In genomic region chr1:86825294-86825693, GRCh38 we compare ENCODE assay signal across 21 cellular contexts.
A peak's percentile ranks its signal among the peaks of the same experiment; 100 is the strongest.
DNase-seq lines count a peak whose midpoint lies in the region; ATAC-seq and TF ChIP-seq lines count a peak whose summit lies in the region.
"Had no signal": no experiment of that assay in that cellular context is flagged by ENCODE, and none has a peak within 500 bp of the region (broad histone marks: within the 10 kb centered on the region; RNA-seq: fewer than 3 reads in every experiment).

No MANE protein-coding gene starts in this region.

- CTCF ChIA-PET in activated naive CD4-positive, alpha-beta T cell treated with anti-CD3 and anti-CD28 coated beads, Interleukin-2, amount 10 ng/mL, durations not matched to agents 7 days and 5 days (lab: Charles Lee), result interaction anchor here (0.9 to 1.0 kb wide), 2 partner anchors 9 to 260 kb away, joined by 3 read pairs; no protein-coding TSS in a partner anchor

- H3K4me3 Mint-ChIP-seq in activated CD4-positive, alpha-beta T cell treated with anti-CD3 and anti-CD28 coated beads, Interleukin-2, amount 10 ng/mL, durations not matched to agents 24 days and 14 days, result no peak overlapping the region
- no peak overlapping the region for H3K4me3 Mint-ChIP-seq in activated naive CD4-positive, alpha-beta T cell treated with anti-CD3 and anti-CD28 coated beads, Interleukin-2, amount 10 ng/mL, durations not matched to agents 7 days and 5 days
- H3K4me3 Mint-ChIP-seq: activated naive CD8-positive, alpha-beta T cell; activated T-cell treated with anti-CD3 and anti-CD28 coated beads, Interleukin-2, amount 50 U/mL, for 24 hours; CD4-positive, alpha-beta memory T cell; central memory CD8-positive, alpha-beta T cell; naive thymus-derived CD4-positive, alpha-beta T cell; type B pancreatic cell had no signal

- TF ChIP-seq CTCF in upper lobe of right lung (IDR thresholded peaks at IDR 0.05), result no peak

- no peak overlapping the region for H3K27ac Mint-ChIP-seq in activated CD4-positive, alpha-beta T cell treated with anti-CD3 and anti-CD28 coated beads, Interleukin-2, amount 10 ng/mL, durations not matched to agents 24 days and 14 days
- H3K27ac Mint-ChIP-seq in activated naive CD4-positive, alpha-beta T cell treated with anti-CD3 and anti-CD28 coated beads, Interleukin-2, amount 10 ng/mL, durations not matched to agents 7 days and 5 days, result no peak overlapping the region
- H3K27ac Mint-ChIP-seq: activated naive CD8-positive, alpha-beta T cell; activated T-cell treated with anti-CD3 and anti-CD28 coated beads, Interleukin-2, amount 50 U/mL, for 24 hours; CD4-positive, alpha-beta memory T cell; naive thymus-derived CD4-positive, alpha-beta T cell; type B pancreatic cell had no signal

- ATAC-seq in upper lobe of right lung, result peak; percentile 23
- ATAC-seq: A549; lower lobe of right lung; naive thymus-derived CD4-positive, alpha-beta T cell had no signal

- H3K27ac ChIP-seq in upper lobe of right lung, result no peak overlapping the region
- H3K27ac ChIP-seq: A549, lower lobe of right lung had no signal

- H3K4me1 ChIP-seq in upper lobe of right lung, result no peaks in the 10 kb centered on the region
- H3K4me1 ChIP-seq: lower lobe of right lung had no signal

- peak; percentile 15 for DNase-seq in NCI-H345 (lab: John Stamatoyannopoulos, UW)
- DNase-seq in NCI-H345 treated with DMSO at 0.1 percent for 48 hours (lab: John Stamatoyannopoulos, UW; ENCODE audit: unreplicated experiment), result no peak
- DNase-seq in RPMI7951 (ENCODE audit: low read depth), result peak; percentile 72
- DNase-seq in fibroblast of peridontal ligament (ENCODE audit: extremely low read depth), result peak; percentile 74
- no peak for DNase-seq in upper lobe of right lung
- no peak for DNase-seq in NCI-H128 (lab: John Stamatoyannopoulos, UW; ENCODE audit: unreplicated experiment)
- no peak for DNase-seq in activated CD4-positive, alpha-beta T cell treated with anti-CD3 and anti-CD28 coated beads, Interleukin-2, amount 10 ng/mL, durations not matched to agents 24 days and 14 days
- no peak for DNase-seq in activated naive CD4-positive, alpha-beta T cell treated with anti-CD3 and anti-CD28 coated beads, Interleukin-2, amount 10 ng/mL, durations not matched to agents 7 days and 5 days
- DNase-seq: activated CD4-positive, alpha-beta T cell treated with anti-CD3 and anti-CD28 coated beads, Interleukin-2, amount 50 U/mL, for 4 hours; activated T-cell treated with anti-CD3 and anti-CD28 coated beads, Interleukin-2, amount 50 U/mL, for 24 hours; CD4-positive, alpha-beta memory T cell; Kasumi-1; lower lobe of right lung; naive thymus-derived CD4-positive, alpha-beta T cell; NCI-H1436 treated with DMSO at 0.1 percent for 48 hours; NCI-H510A treated with DMSO at 0.1 percent for 48 hours; small intestine had no signal

- intact Hi-C loops in upper lobe of right lung (cut with DNase I), result no loop called here
- intact Hi-C loops in activated CD4-positive, alpha-beta T cell treated with anti-CD3 and anti-CD28 coated beads, Interleukin-2, amount 10 ng/mL, durations not matched to agents 24 days and 14 days (cut with micrococcal nuclease), result no loop called here

- no peaks in the 10 kb centered on the region for H3K27me3 ChIP-seq in upper lobe of right lung

- H3K36me3 Mint-ChIP-seq in activated CD4-positive, alpha-beta T cell treated with anti-CD3 and anti-CD28 coated beads, Interleukin-2, amount 10 ng/mL, durations not matched to agents 24 days and 14 days (ENCODE audit: low read depth), result no peaks in the 10 kb centered on the region
- no peaks in the 10 kb centered on the region for H3K36me3 Mint-ChIP-seq in activated naive CD4-positive, alpha-beta T cell treated with anti-CD3 and anti-CD28 coated beads, Interleukin-2, amount 10 ng/mL, durations not matched to agents 7 days and 5 days
- H3K36me3 Mint-ChIP-seq: activated naive CD8-positive, alpha-beta T cell; CD4-positive, alpha-beta memory T cell; naive thymus-derived CD4-positive, alpha-beta T cell; type B pancreatic cell had no signal

- H3K9me3 Mint-ChIP-seq in activated CD4-positive, alpha-beta T cell treated with anti-CD3 and anti-CD28 coated beads, Interleukin-2, amount 10 ng/mL, durations not matched to agents 24 days and 14 days, result no peaks in the 10 kb centered on the region
- no peaks in the 10 kb centered on the region for H3K9me3 Mint-ChIP-seq in activated naive CD4-positive, alpha-beta T cell treated with anti-CD3 and anti-CD28 coated beads, Interleukin-2, amount 10 ng/mL, durations not matched to agents 7 days and 5 days
- H3K9me3 Mint-ChIP-seq: activated T-cell treated with anti-CD3 and anti-CD28 coated beads, Interleukin-2, amount 50 U/mL, for 24 hours; central memory CD8-positive, alpha-beta T cell had no signal

- H3K4me1 Mint-ChIP-seq in activated CD4-positive, alpha-beta T cell treated with anti-CD3 and anti-CD28 coated beads, Interleukin-2, amount 10 ng/mL, durations not matched to agents 24 days and 14 days, result no peaks in the 10 kb centered on the region
- H3K4me1 Mint-ChIP-seq in activated naive CD4-positive, alpha-beta T cell treated with anti-CD3 and anti-CD28 coated beads, Interleukin-2, amount 10 ng/mL, durations not matched to agents 7 days and 5 days, result no peaks in the 10 kb centered on the region
- H3K4me1 Mint-ChIP-seq: CD4-positive, alpha-beta memory T cell; central memory CD8-positive, alpha-beta T cell; naive thymus-derived CD4-positive, alpha-beta T cell had no signal

- no peaks in the 10 kb centered on the region for H3K9me3 ChIP-seq in upper lobe of right lung
- H3K9me3 ChIP-seq: A549, lower lobe of right lung had no signal

- no peak overlapping the region for H3K4me3 ChIP-seq in upper lobe of right lung
- H3K4me3 ChIP-seq: A549, lower lobe of right lung had no signal

- no peaks in the 10 kb centered on the region for H3K36me3 ChIP-seq in upper lobe of right lung
- H3K36me3 ChIP-seq: lower lobe of right lung had no signal

- peaks cover 15% of the 10 kb centered on the region for H3K27me3 Mint-ChIP-seq in activated CD4-positive, alpha-beta T cell treated with anti-CD3 and anti-CD28 coated beads, Interleukin-2, amount 10 ng/mL, durations not matched to agents 24 days and 14 days
- peaks cover 15% of the 10 kb centered on the region for H3K27me3 Mint-ChIP-seq in activated naive CD4-positive, alpha-beta T cell treated with anti-CD3 and anti-CD28 coated beads, Interleukin-2, amount 10 ng/mL, durations not matched to agents 7 days and 5 days
- H3K27me3 Mint-ChIP-seq: type B pancreatic cell had no signal

Comparison
In these comparisons a context has a peak if more than half of its experiments do, and no peak if none do; other contexts are left out.
1. DNase-seq: peak in NCI-H345 (single experiment), RPMI7951 (single experiment) and fibroblast of peridontal ligament (single experiment); none in NCI-H345 treated with DMSO at 0.1 percent for 48 hours (single experiment), upper lobe of right lung (single experiment), NCI-H128 (single experiment), activated CD4-positive, alpha-beta T cell treated with anti-CD3 and anti-CD28 coated beads, Interleukin-2, amount 10 ng/mL, durations not matched to agents 24 days and 14 days (single experiment) and activated naive CD4-positive, alpha-beta T cell treated with anti-CD3 and anti-CD28 coated beads, Interleukin-2, amount 10 ng/mL, durations not matched to agents 7 days and 5 days (single experiment).